Comparison of ENCODE assay signal across 8 cellular contexts in genomic region chr6:114108119-114109002, GRCh38.
DNase-seq lines count a peak whose midpoint lies in the region; ATAC-seq, FAIRE-seq and TF ChIP-seq lines count a peak whose summit lies in the region.

No MANE protein-coding gene starts in this region.

- no peaks in the 10 kb centered on the region for H3K9me3 ChIP-seq in PC-9 (ENCODE audit: insufficient read depth, low read depth)
- H3K9me3 ChIP-seq in astrocyte (ENCODE audit: insufficient read depth, low read depth, low read length) = no peaks in the 10 kb centered on the region

- H3K9me2 ChIP-seq in PC-9 (ENCODE audit: insufficient read depth) = no peaks in the 10 kb centered on the region

- H3K4me3 Mint-ChIP-seq in astrocyte (ENCODE audit: unreplicated experiment) = no peak overlapping the region

- CTCF ChIA-PET in PC-9 (lab: Charles Lee) = interaction anchor here (0.6 to 1.4 kb wide), 6 partner anchors 9 to 196 kb away, joined by 3 to 21 read pairs (median 4); no protein-coding TSS in a partner anchor

- H3K4me2 ChIP-seq in PC-9 = no peak overlapping the region
- no peak overlapping the region for H3K4me2 ChIP-seq in astrocyte (ENCODE audit: low read length)

- POLR2A ChIA-PET in PC-9 (lab: Charles Lee; ENCODE audit: unreplicated experiment) = interaction anchor here (0.6 kb wide), 3 partner anchors 59 to 227 kb away, joined by 3 read pairs; no protein-coding TSS in a partner anchor

- H4K20me1 ChIP-seq in PC-9 (ENCODE audit: insufficient read depth) (no peaks in the 10 kb centered on the region), astrocyte (ENCODE audit: insufficient read depth, low read length) (no peaks in the 10 kb centered on the region)

- TF ChIP-seq CTCF in PC-9 (conservative IDR thresholded peaks at IDR 0.05) = peak; percentile 87
- TF ChIP-seq CTCF in astrocyte (IDR thresholded peaks at IDR 0.05; ENCODE audit: insufficient read depth, low read depth, low read length) = peak; percentile 79

- H3K79me2 ChIP-seq in PC-9 (ENCODE audit: low read depth) (no peaks in the 10 kb centered on the region), astrocyte (ENCODE audit: insufficient read depth, low read length) (no peaks in the 10 kb centered on the region)

- H3K9me3 Mint-ChIP-seq in astrocyte (ENCODE audit: unreplicated experiment) = no peaks in the 10 kb centered on the region

- intact Hi-C loops in PC-9 (cut with micrococcal nuclease; ENCODE audit: unreplicated experiment) = loop anchor here (1.0 to 10.0 kb wide), 2 partner anchors 113 to 1786 kb away; no protein-coding TSS in a partner anchor

- H2AFZ ChIP-seq in PC-9 (no peak overlapping the region), astrocyte (ENCODE audit: low read depth, low read length) (peak overlapping the region; percentile 50)

- no peak overlapping the region for H3K27ac Mint-ChIP-seq in astrocyte (ENCODE audit: unreplicated experiment)

- H3K36me3 ChIP-seq in PC-9 (ENCODE audit: low read depth) = no peaks in the 10 kb centered on the region
- no peaks in the 10 kb centered on the region for H3K36me3 ChIP-seq in astrocyte (ENCODE audit: insufficient read depth, low read length)

- no peaks in the 10 kb centered on the region for H3K27me3 Mint-ChIP-seq in astrocyte (ENCODE audit: low read depth, unreplicated experiment)

- BruUV-seq in PC-9 (replicated peaks; lab: Mats Ljungman, UMichigan) = no TSS peak

- H3K27ac ChIP-seq in PC-9 (no peak overlapping the region), astrocyte (ENCODE audit: low read depth, low read length) (no peak overlapping the region)

- H3K4me1 Mint-ChIP-seq in astrocyte (ENCODE audit: low read depth, unreplicated experiment) = no peaks in the 10 kb centered on the region

- DNase-seq in COR-L47 (lab: John Stamatoyannopoulos, UW) (peak; percentile 59), HK-2 (ENCODE audit: unreplicated experiment) (peak; percentile 66), PC-9 (peak; percentile 60 to 66), astrocyte (ENCODE audit: low read depth) (peak; percentile 42), iPS-NIHi7 (ENCODE audit: extremely low spot score) (peak; percentile 78)
- DNase-seq in stimulated activated CD4-positive, alpha-beta T cell treated with anti-CD3 and anti-CD28 coated beads, Interleukin-1b, Interleukin-23, amount 100 ng/mL, for 48 hours = peak; percentile 7

- H3K4me3 ChIP-seq in PC-9 (no peak overlapping the region), astrocyte (ENCODE audit: insufficient read depth, low read depth, low read length) (no peak overlapping the region)

- no peaks in the 10 kb centered on the region for H3K4me1 ChIP-seq in PC-9 (replicated peaks; ENCODE audit: insufficient read depth)
- no peaks in the 10 kb centered on the region for H3K4me1 ChIP-seq in astrocyte (ENCODE audit: insufficient read depth, low read length)

- H3K36me3 Mint-ChIP-seq in astrocyte (ENCODE audit: low read depth, unreplicated experiment) = no peaks in the 10 kb centered on the region

- peak; percentile 17 for FAIRE-seq in astrocyte (lab: Jason Lieb, UNC)

- no peaks in the 10 kb centered on the region for H3K27me3 ChIP-seq in PC-9 (ENCODE audit: insufficient read depth, low read depth)
- no peaks in the 10 kb centered on the region for H3K27me3 ChIP-seq in astrocyte (ENCODE audit: insufficient read depth, low read length)

- no peaks in the 10 kb centered on the region for H3F3A ChIP-seq in PC-9 (ENCODE audit: insufficient read depth, low read depth)

- ATAC-seq in GM18867 (IDR thresholded peaks at IDR 0.05; ENCODE audit: unreplicated experiment) (peak; percentile 73), HG02610 (IDR thresholded peaks at IDR 0.05; ENCODE audit: unreplicated experiment) (no peak)

- H3K9ac ChIP-seq in astrocyte (ENCODE audit: low read length) = no peak overlapping the region

Comparison
In these comparisons a context has a peak if more than half of its experiments do, and no peak if none do; other contexts are left out.
1. DNase-seq: peak in every context shown above with its lines; median percentile 78 in iPS-NIHi7; 66 in HK-2; 63 in PC-9; 59 in COR-L47; 42 in astrocyte; 7 in stimulated activated CD4-positive, alpha-beta T cell treated with anti-CD3 and anti-CD28 coated beads, Interleukin-1b, Interleukin-23, amount 100 ng/mL, for 48 hours.